In genomic region chr1:244406337-244406736, GRCh38 we compare ENCODE assay signal across 13 cellular contexts. TPM values are rescaled to one million over a fixed set of nuclear protein-coding genes. Genes with fewer than 3 reads are reported as not detected.
DNase-seq lines count a peak whose midpoint lies in the region; ATAC-seq, FAIRE-seq and TF ChIP-seq lines count a peak whose summit lies in the region.
"Had no signal": no experiment of that assay in that cellular context is flagged by ENCODE, and none has a peak within 500 bp of the region (broad histone marks: within the 10 kb centered on the region; RNA-seq: fewer than 3 reads in every experiment).

No MANE protein-coding gene starts in this region.

- intact Hi-C loops in sciatic nerve (cut with DNase I): no loop called here

- DNase-seq in GM12891 (ENCODE audit: insufficient read length, low spot score) (no peak), NCI-H446 treated with DMSO at 0.1 percent for 48 hours (lab: John Stamatoyannopoulos, UW) (no peak), sciatic nerve (ENCODE audit: low spot score) (no peak), hypothalamus (lab: John Stamatoyannopoulos, UW) (no peak)
- DNase-seq: activated gamma-delta T cell, heart right ventricle, NCI-H1694 had no signal

- no peak for TF ChIP-seq POLR2A in GM12891 (IDR thresholded peaks at IDR 0.05; ENCODE audit: low read depth, low read length)

- ATAC-seq in GM19372 (IDR thresholded peaks at IDR 0.05; ENCODE audit: low read depth, unreplicated experiment): peak; percentile 70
- ATAC-seq in HG02840 (IDR thresholded peaks at IDR 0.05; ENCODE audit: low FRiP score, unreplicated experiment): peak; percentile 61
- peak; percentile 74 for ATAC-seq in HG03558 (IDR thresholded peaks at IDR 0.05; ENCODE audit: extremely low read depth, unreplicated experiment)
- ATAC-seq in sciatic nerve: no peak
- ATAC-seq in activated CD4-positive, CD25-positive, alpha-beta regulatory T cell treated with anti-CD3 and anti-CD28 coated beads, Interleukin-2, amount 50 U/mL, for 24 hours: no peak
- ATAC-seq: heart right ventricle; Panc1; stimulated activated memory B cell treated with anti-CD40 and anti-IgM and Interleukin-4, amounts not matched to agents 10 μg/mL and 1 μg/mL and 100 μg/mL, for 72 hours had no signal

- peak; percentile 70 for FAIRE-seq in GM12891 (lab: Jason Lieb, UNC)

TF ChIP-seq in GM12891, 5 proteins besides CTCF, POLR2A, EP300 and RAD21:
- TF ChIP-seq TAF1 (IDR thresholded peaks at IDR 0.05; ENCODE audit: low read depth, low read length) (no peak), PAX5 (IDR thresholded peaks at IDR 0.05; ENCODE audit: insufficient read depth, low read length, severe bottlenecking) (no peak), POU2F2 (IDR thresholded peaks at IDR 0.05; ENCODE audit: low read depth, low read length) (no peak), POLR2AphosphoS5 (IDR thresholded peaks at IDR 0.05; ENCODE audit: low read depth, low read length) (no peak)
TF ChIP-seq in GM12891: peak in this region for 0.

RNA-seq across cellular contexts. Expression of gene ADSS2, which starts 45.4 kb away (rescaled TPM):
- 22.6 TPM for polyA plus RNA-seq in GM12891 (2012; ENCODE audit: low read depth, missing spikeins)
- total RNA-seq in sciatic nerve: 30.1 TPM

RNA-seq across cellular contexts. Expression of gene CATSPERE, which starts 54.7 kb away (rescaled TPM):
- 0.18 TPM for polyA plus RNA-seq in GM12891 (2012; ENCODE audit: low read depth, missing spikeins)
- total RNA-seq in sciatic nerve: 2.6 TPM

Comparison
In these comparisons a context has a peak if more than half of its experiments do, and no peak if none do; other contexts are left out.
1. ATAC-seq: peak in GM19372 (single experiment), HG02840 (single experiment) and HG03558 (single experiment); none in sciatic nerve (single experiment) and activated CD4-positive, CD25-positive, alpha-beta regulatory T cell treated with anti-CD3 and anti-CD28 coated beads, Interleukin-2, amount 50 U/mL, for 24 hours (0 of 2).